1 cellular context compared by ENCODE assay signal in genomic region chr20:407097-407952, GRCh38.
A peak's percentile ranks its signal among the peaks of the same experiment; 100 is the strongest.
TF ChIP-seq lines count a peak whose summit lies in the region.

No MANE protein-coding gene starts in this region.

TF ChIP-seq in HepG2, 621 proteins besides CTCF, POLR2A, EP300 and RAD21 (continued from another document and continues in another):
- TF ChIP-seq THAP9 (CRISPR knock-in tag; IDR thresholded peaks at IDR 0.05; ENCODE audit: borderline replicate concordance) (0 out of 2 replicates have a peak, but pooled peaks have one; percentile 54), KLF9 (CRISPR knock-in tag; IDR thresholded peaks at IDR 0.05; ENCODE audit: low read depth) (peak; percentile 78), ZZZ3 (CRISPR knock-in tag; IDR thresholded peaks at IDR 0.05; ENCODE audit: borderline replicate concordance) (no peak), CBX2 (IDR thresholded peaks at IDR 0.05; ENCODE audit: low read depth, low read length) (no peak), CBX2 (CRISPR knock-in tag; IDR thresholded peaks at IDR 0.05; ENCODE audit: low read depth) (no peak), ZNF674 (CRISPR knock-in tag; IDR thresholded peaks at IDR 0.05; ENCODE audit: low read depth) (no peak; the same call in 1 of the 2 replicates), ZFP1 (CRISPR knock-in tag; IDR thresholded peaks at IDR 0.05) (peak; percentile 19; the same call in 1 of the 2 replicates), RCOR2 (CRISPR knock-in tag; IDR thresholded peaks at IDR 0.05) (no peak; the same call in 1 of the 2 replicates), KMT2B (CRISPR knock-in tag; IDR thresholded peaks at IDR 0.05) (no peak), SKI (IDR thresholded peaks at IDR 0.05; ENCODE audit: partially characterized antibody) (peak; percentile 64), DDIT3 (CRISPR knock-in tag; IDR thresholded peaks at IDR 0.05) (0 out of 2 replicates have a peak, but pooled peaks have one; percentile 60), ZNF644 (CRISPR knock-in tag; IDR thresholded peaks at IDR 0.05; ENCODE audit: low read depth) (peak; percentile 13; the same call in 1 of the 2 replicates), ZSCAN21 (CRISPR knock-in tag; IDR thresholded peaks at IDR 0.05; ENCODE audit: borderline replicate concordance) (peak; percentile 92; the same call in 1 of the 2 replicates), ZNF431 (CRISPR knock-in tag; IDR thresholded peaks at IDR 0.05; ENCODE audit: borderline replicate concordance, low read depth) (peak; percentile 87; the same call in 1 of the 2 replicates), ZNF3 (CRISPR knock-in tag; IDR thresholded peaks at IDR 0.05) (peak; percentile 95), PHF20 (CRISPR knock-in tag; IDR thresholded peaks at IDR 0.05) (no peak; the same call in 1 of the 2 replicates), NFKBIZ (CRISPR knock-in tag; IDR thresholded peaks at IDR 0.05) (no peak), TRIM22 (IDR thresholded peaks at IDR 0.05) (no peak), ZNF597 (CRISPR knock-in tag; IDR thresholded peaks at IDR 0.05) (no peak), ZNF253 (CRISPR knock-in tag; IDR thresholded peaks at IDR 0.05; ENCODE audit: borderline replicate concordance) (no peak; the same call in none of the 2 replicates), HNRNPK (IDR thresholded peaks at IDR 0.05; ENCODE audit: low read depth, low read length, poor library complexity, severe bottlenecking) (peak; percentile 22), PRMT3 (CRISPR knock-in tag; IDR thresholded peaks at IDR 0.05; ENCODE audit: borderline replicate concordance, low read depth) (peak; percentile 93), HOXA5 (CRISPR knock-in tag; IDR thresholded peaks at IDR 0.05) (peak; percentile 88; the same call in 1 of the 2 replicates), FOSL2 (CRISPR knock-in tag; IDR thresholded peaks at IDR 0.05) (peak; percentile 73), ZBTB3 (CRISPR knock-in tag; IDR thresholded peaks at IDR 0.05; ENCODE audit: borderline replicate concordance, low read depth) (peak; percentile 7; the same call in 1 of the 2 replicates), MBNL3 (CRISPR knock-in tag; conservative IDR thresholded peaks at IDR 0.05) (no peak), BCL3 (CRISPR knock-in tag; IDR thresholded peaks at IDR 0.05) (peak; percentile 76; the same call in 1 of the 2 replicates), ZNF263 (CRISPR knock-in tag; IDR thresholded peaks at IDR 0.05) (peak; percentile 92), SALL1 (CRISPR knock-in tag; IDR thresholded peaks at IDR 0.05) (peak; percentile 83), NKX3-1 (CRISPR knock-in tag; IDR thresholded peaks at IDR 0.05) (0 out of 2 replicates have a peak, but pooled peaks have one; percentile 37), MTA3 (CRISPR knock-in tag; IDR thresholded peaks at IDR 0.05) (no peak), ZNF570 (CRISPR knock-in tag; IDR thresholded peaks at IDR 0.05; ENCODE audit: borderline replicate concordance) (no peak), USF2 (IDR thresholded peaks at IDR 0.05; ENCODE audit: low read depth, low read length) (no peak), USF2 (CRISPR knock-in tag; IDR thresholded peaks at IDR 0.05; ENCODE audit: borderline replicate concordance) (peak; percentile 63; the same call in 1 of the 2 replicates), ZNF547 (CRISPR knock-in tag; IDR thresholded peaks at IDR 0.05) (peak; percentile 82), RXRB (CRISPR knock-in tag; IDR thresholded peaks at IDR 0.05; ENCODE audit: borderline replicate concordance) (peak; percentile 74)
- TF ChIP-seq, protein P1, sequence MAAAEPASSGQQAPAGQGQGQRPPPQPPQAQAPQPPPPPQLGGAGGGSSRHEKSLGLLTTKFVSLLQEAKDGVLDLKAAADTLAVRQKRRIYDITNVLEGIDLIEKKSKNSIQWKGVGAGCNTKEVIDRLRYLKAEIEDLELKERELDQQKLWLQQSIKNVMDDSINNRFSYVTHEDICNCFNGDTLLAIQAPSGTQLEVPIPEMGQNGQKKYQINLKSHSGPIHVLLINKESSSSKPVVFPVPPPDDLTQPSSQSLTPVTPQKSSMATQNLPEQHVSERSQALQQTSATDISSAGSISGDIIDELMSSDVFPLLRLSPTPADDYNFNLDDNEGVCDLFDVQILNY (CRISPR knock-in tag; conservative IDR thresholded peaks at IDR 0.05) = peak; percentile 32; the same call in 1 of the 2 replicates
- TF ChIP-seq, protein P2, sequence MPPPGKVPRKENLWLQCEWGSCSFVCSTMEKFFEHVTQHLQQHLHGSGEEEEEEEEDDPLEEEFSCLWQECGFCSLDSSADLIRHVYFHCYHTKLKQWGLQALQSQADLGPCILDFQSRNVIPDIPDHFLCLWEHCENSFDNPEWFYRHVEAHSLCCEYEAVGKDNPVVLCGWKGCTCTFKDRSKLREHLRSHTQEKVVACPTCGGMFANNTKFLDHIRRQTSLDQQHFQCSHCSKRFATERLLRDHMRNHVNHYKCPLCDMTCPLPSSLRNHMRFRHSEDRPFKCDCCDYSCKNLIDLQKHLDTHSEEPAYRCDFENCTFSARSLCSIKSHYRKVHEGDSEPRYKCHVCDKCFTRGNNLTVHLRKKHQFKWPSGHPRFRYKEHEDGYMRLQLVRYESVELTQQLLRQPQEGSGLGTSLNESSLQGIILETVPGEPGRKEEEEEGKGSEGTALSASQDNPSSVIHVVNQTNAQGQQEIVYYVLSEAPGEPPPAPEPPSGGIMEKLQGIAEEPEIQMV (CRISPR knock-in tag; IDR thresholded peaks at IDR 0.05; ENCODE audit: low read depth) = no peak; the same call in 1 of the 2 replicates
- TF ChIP-seq, protein P3, sequence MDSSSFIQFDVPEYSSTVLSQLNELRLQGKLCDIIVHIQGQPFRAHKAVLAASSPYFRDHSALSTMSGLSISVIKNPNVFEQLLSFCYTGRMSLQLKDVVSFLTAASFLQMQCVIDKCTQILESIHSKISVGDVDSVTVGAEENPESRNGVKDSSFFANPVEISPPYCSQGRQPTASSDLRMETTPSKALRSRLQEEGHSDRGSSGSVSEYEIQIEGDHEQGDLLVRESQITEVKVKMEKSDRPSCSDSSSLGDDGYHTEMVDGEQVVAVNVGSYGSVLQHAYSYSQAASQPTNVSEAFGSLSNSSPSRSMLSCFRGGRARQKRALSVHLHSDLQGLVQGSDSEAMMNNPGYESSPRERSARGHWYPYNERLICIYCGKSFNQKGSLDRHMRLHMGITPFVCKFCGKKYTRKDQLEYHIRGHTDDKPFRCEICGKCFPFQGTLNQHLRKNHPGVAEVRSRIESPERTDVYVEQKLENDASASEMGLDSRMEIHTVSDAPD (CRISPR knock-in tag; IDR thresholded peaks at IDR 0.05) = peak; percentile 85; the same call in 1 of the 2 replicates
- TF ChIP-seq, protein P4, sequence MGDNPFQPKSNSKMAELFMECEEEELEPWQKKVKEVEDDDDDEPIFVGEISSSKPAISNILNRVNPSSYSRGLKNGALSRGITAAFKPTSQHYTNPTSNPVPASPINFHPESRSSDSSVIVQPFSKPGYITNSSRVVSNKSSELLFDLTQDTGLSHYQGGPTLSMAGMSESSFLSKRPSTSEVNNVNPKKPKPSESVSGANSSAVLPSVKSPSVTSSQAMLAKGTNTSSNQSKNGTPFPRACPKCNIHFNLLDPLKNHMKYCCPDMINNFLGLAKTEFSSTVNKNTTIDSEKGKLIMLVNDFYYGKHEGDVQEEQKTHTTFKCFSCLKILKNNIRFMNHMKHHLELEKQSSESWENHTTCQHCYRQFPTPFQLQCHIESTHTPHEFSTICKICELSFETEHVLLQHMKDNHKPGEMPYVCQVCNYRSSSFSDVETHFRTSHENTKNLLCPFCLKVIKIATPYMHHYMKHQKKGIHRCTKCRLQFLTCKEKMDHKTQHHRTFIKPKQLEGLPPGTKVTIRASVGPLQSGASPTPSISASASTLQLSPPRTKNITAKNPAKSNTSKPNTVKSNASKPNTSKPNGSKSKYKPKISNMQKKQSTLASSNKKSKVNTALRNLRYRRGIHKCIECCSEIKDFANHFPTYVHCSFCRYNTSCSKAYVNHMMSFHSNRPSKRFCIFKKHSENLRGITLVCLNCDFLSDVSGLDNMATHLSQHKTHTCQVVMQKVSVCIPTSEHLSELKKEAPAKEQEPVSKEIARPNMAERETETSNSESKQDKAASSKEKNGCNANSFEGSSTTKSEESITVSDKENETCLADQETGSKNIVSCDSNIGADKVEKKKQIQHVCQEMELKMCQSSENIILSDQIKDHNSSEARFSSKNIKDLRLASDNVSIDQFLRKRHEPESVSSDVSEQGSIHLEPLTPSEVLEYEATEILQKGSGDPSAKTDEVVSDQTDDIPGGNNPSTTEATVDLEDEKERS (CRISPR knock-in tag; IDR thresholded peaks at IDR 0.05) = peak; percentile 89; the same call in 1 of the 2 replicates
- TF ChIP-seq, protein P5, sequence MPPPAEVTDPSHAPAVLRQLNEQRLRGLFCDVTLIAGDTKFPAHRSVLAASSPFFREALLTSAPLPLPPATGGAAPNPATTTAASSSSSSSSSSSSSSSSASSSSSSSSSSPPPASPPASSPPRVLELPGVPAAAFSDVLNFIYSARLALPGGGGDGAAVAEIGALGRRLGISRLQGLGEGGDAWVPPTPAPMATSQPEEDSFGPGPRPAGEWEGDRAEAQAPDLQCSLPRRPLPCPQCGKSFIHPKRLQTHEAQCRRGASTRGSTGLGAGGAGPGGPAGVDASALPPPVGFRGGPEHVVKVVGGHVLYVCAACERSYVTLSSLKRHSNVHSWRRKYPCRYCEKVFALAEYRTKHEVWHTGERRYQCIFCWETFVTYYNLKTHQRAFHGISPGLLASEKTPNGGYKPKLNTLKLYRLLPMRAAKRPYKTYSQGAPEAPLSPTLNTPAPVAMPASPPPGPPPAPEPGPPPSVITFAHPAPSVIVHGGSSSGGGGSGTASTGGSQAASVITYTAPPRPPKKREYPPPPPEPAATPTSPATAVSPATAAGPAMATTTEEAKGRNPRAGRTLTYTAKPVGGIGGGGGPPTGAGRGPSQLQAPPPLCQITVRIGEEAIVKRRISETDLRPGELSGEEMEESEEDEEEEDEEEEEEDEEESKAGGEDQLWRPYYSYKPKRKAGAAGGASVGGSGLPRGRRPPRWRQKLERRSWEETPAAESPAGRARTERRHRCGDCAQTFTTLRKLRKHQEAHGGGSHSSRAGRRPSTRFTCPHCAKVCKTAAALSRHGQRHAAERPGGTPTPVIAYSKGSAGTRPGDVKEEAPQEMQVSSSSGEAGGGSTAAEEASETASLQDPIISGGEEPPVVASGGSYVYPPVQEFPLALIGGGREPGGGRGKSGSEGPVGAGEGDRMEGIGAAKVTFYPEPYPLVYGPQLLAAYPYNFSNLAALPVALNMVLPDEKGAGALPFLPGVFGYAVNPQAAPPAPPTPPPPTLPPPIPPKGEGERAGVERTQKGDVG (CRISPR knock-in tag; IDR thresholded peaks at IDR 0.05; ENCODE audit: borderline replicate concordance) = peak; percentile 69; the same call in 1 of the 2 replicates
